Comparison of ENCODE assay signal across 8 cellular contexts in the genomic region with DNA sequence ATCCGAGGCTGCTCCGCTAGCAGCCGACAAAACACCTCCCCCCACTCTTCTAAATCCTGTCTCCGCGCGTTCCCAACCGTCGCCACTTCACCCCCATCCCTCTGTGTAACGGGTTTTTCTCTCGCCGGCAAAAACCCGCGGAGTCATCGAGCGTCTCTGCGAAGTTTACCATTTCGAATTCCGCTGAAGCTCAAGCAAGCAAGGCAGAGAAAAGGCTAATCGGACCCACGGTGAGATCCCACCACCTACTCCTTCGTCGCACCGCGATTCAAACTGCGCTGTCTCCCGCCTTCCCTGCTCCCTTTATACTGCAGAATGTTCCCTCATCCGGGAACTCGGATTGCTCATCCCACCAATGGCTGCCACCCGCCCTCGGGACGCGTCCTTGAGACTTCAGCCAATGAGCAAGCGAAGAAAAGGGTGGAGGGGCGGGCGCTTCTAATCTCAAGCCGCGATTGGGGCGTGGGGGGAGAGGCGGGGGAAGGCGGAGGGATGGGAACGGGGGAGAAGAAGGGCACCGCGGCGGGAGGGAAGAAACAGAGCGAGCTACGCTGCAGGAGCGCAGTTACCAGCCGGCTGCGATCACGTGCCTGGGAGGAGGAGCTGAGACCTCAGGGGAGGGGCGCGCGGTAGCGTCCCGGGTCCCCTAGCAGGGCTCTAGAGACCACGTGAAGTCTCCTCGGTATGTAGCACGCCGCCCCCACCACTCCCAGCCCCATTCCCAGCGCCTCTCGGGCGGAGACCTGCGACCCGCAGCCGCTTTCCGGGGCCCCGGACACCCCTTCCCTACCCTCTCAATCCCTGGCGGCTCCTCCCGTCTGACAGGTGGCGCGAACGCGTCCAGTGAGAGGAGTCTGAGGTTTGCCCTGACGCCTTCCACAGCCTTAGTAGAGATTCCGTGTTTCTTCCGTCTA. TPM values are rescaled to one million over a fixed set of nuclear protein-coding genes. Genes with fewer than 3 reads are reported as not detected.
DNase-seq lines count a peak whose midpoint lies in the region; ATAC-seq, FAIRE-seq and TF ChIP-seq lines count a peak whose summit lies in the region.

A gene (minus strand): TSS at position 277 of the 914 bp plus-strand sequence. CDS start 105 bp downstream, at position 172.

- H3K27me3 ChIP-seq in OCI-LY1 (ENCODE audit: insufficient read depth, low read length): no peaks in the 10 kb centered on the region
- H3K27me3 ChIP-seq in endothelial cell of umbilical vein (ENCODE audit: control insufficient read depth in 2 of 2, insufficient read depth in 2 of 2, low read length in 2 of 2): no peaks in the 10 kb centered on the region

- H4K20me1 ChIP-seq in OCI-LY1 (ENCODE audit: insufficient read depth, low read length) (no peaks in the 10 kb centered on the region), endothelial cell of umbilical vein (replicated peaks; ENCODE audit: control insufficient read depth, extremely low read depth, insufficient read depth, low read length) (no peaks in the 10 kb centered on the region)

- intact Hi-C loops in endothelial cell of umbilical vein (cut with micrococcal nuclease): loop anchor here (1.0 to 10.0 kb wide), 7 partner anchors 56 to 1397 kb away; a partner anchor contains a TSS

- no peaks in the 10 kb centered on the region for H3K9me2 ChIP-seq in OCI-LY1 (ENCODE audit: low read depth, low read length)

- peaks cover 25% of the 10 kb centered on the region for H3K36me3 ChIP-seq in OCI-LY1 (ENCODE audit: insufficient read depth, low read length)
- H3K36me3 ChIP-seq in endothelial cell of umbilical vein (ENCODE audit: control insufficient read depth in 2 of 2, extremely low read depth in 1 of 2, insufficient read depth in 2 of 2, low read length in 2 of 2): peaks cover 0 to 4% of the 10 kb centered on the region in 2 experiments

- peak; percentile 66 for ATAC-seq in GM21526 (IDR thresholded peaks at IDR 0.05; ENCODE audit: low FRiP score, unreplicated experiment)

- H3K9me3 Mint-ChIP-seq in mesothelial cell of epicardium: no peaks in the 10 kb centered on the region

- H2AFZ ChIP-seq in OCI-LY1 (ENCODE audit: low read length): peak within 1 kb of the TSS; percentile 56; the same call in 1 of the 2 replicates
- peak within 1 kb of the TSS; percentile 96 for H2AFZ ChIP-seq in endothelial cell of umbilical vein (ENCODE audit: low read depth, low read length)

- H3K9ac ChIP-seq in OCI-LY1 (ENCODE audit: low read length) (peak within 1 kb of the TSS; percentile 99), endothelial cell of umbilical vein (replicated peaks; ENCODE audit: extremely low read depth, insufficient read depth, low read length) (peak within 1 kb of the TSS; percentile 90)

- CTCF ChIA-PET in endothelial cell of umbilical vein (lab: Charles Lee): interaction anchor here (0.7 to 1.1 kb wide), 2 partner anchors 25 to 48 kb away, joined by 3 to 4 read pairs; no protein-coding TSS in a partner anchor

- no peak within 1 kb of the TSS for H3K27ac Mint-ChIP-seq in mesothelial cell of epicardium

- no TSS peak for BruUV-seq in endothelial cell of umbilical vein (replicated peaks; lab: Mats Ljungman, UMichigan)

- TF ChIP-seq CTCF in OCI-LY1 (IDR thresholded peaks at IDR 0.05; ENCODE audit: low read length): no peak
- no peak for TF ChIP-seq CTCF in endothelial cell of umbilical vein (IDR thresholded peaks at IDR 0.05; ENCODE audit: extremely low read depth in 1 of 2, insufficient read depth in 1 of 2, low read depth in 1 of 2, low read length in 2 of 2)
- no peak for TF ChIP-seq CTCF in mesothelial cell of epicardium (IDR thresholded peaks at IDR 0.05; ENCODE audit: unreplicated experiment)

- H3K9me3 ChIP-seq in OCI-LY1 (ENCODE audit: low read length) (no peaks in the 10 kb centered on the region), endothelial cell of umbilical vein (replicated peaks; ENCODE audit: control insufficient read depth, insufficient read depth, low read length) (no peaks in the 10 kb centered on the region)

- POLR2A ChIA-PET in endothelial cell of umbilical vein (lab: Charles Lee): interaction anchor here (0.6 to 1.4 kb wide), 5 partner anchors 9 to 788 kb away, joined by 3 to 8 read pairs (median 4); a partner anchor contains a TSS

- DNase-seq in DMS 273 (lab: John Stamatoyannopoulos, UW; ENCODE audit: unreplicated experiment) (peak; percentile 98), HuH-7 (ENCODE audit: low spot score) (peak; percentile 88), endothelial cell of umbilical vein (ENCODE audit: low read depth, low spot score) (peak; percentile 99), mesothelial cell of epicardium (ENCODE audit: low spot score in 2 of 2, unreplicated experiment in 2 of 2) (peak; percentile 96 to 97)
- peak; percentile 97 for DNase-seq in activated CD8-positive, alpha-beta memory T cell treated with anti-CD3 and anti-CD28 coated beads, Interleukin-2, amount 50 U/mL, for 4 hours
- DNase-seq in stimulated activated CD8-positive, alpha-beta memory T cell treated with anti-CD3 and anti-CD28 coated beads, Interleukin-15, amount 100 ng/mL, for 48 hours (ENCODE audit: low read depth in 2 of 2): peak; percentile 94 to 97

- no peak within 1 kb of the TSS for H3K4me3 Mint-ChIP-seq in mesothelial cell of epicardium

- no peaks in the 10 kb centered on the region for H3K9me1 ChIP-seq in endothelial cell of umbilical vein (replicated peaks; ENCODE audit: control insufficient read depth, extremely low read depth, insufficient read depth, low read length)

- H3K4me3 ChIP-seq in OCI-LY1 (ENCODE audit: low read depth, low read length, poor library complexity, severe bottlenecking) (peak within 1 kb of the TSS; percentile 99), endothelial cell of umbilical vein (replicated peaks in 1 of 3; ENCODE audit: insufficient read depth in 1 of 3, low read depth in 1 of 3, low read length in 3 of 3) (peak within 1 kb of the TSS; percentile 83 to 88 (median 87))

- H3K79me2 ChIP-seq in OCI-LY1 (ENCODE audit: insufficient read depth, low read length): peaks cover 19% of the 10 kb centered on the region
- H3K79me2 ChIP-seq in endothelial cell of umbilical vein (ENCODE audit: control insufficient read depth, insufficient read depth, low read length): peaks cover 35% of the 10 kb centered on the region

- H3K27me3 Mint-ChIP-seq in mesothelial cell of epicardium (ENCODE audit: low read depth): no peaks in the 10 kb centered on the region

- no peaks in the 10 kb centered on the region for H3K36me3 Mint-ChIP-seq in mesothelial cell of epicardium

- peak; percentile 98 for TF ChIP-seq POLR2A in endothelial cell of umbilical vein (IDR thresholded peaks at IDR 0.05; ENCODE audit: low read depth, low read length)

- dilution Hi-C loops in endothelial cell of umbilical vein (cut with MboI; ENCODE audit: extremely low pct_ligation_motif_present, low sequenced_read_pairs): no loop called here

- H3K4me2 ChIP-seq in OCI-LY1 (ENCODE audit: low read length) (peak within 1 kb of the TSS; percentile 96), endothelial cell of umbilical vein (ENCODE audit: insufficient read depth, low read length) (peak within 1 kb of the TSS; percentile 95)

- H3K27ac ChIP-seq in OCI-LY1 (ENCODE audit: low read depth, low read length, poor library complexity, severe bottlenecking): peak within 1 kb of the TSS; percentile 94
- peak within 1 kb of the TSS; percentile 75 for H3K27ac ChIP-seq in endothelial cell of umbilical vein (ENCODE audit: insufficient read depth, low read depth, low read length)

- H3K4me1 Mint-ChIP-seq in mesothelial cell of epicardium: peaks cover 13% of the 10 kb centered on the region

- H3F3A ChIP-seq in OCI-LY1 (ENCODE audit: insufficient read depth, low read length): peaks cover 10% of the 10 kb centered on the region

- FAIRE-seq in endothelial cell of umbilical vein (lab: Jason Lieb, UNC): peak; percentile 88

- H3K4me1 ChIP-seq in OCI-LY1 (ENCODE audit: insufficient read depth, low read length, severe bottlenecking) (peaks cover 37% of the 10 kb centered on the region), endothelial cell of umbilical vein (ENCODE audit: control insufficient read depth, extremely low read depth, insufficient read depth, low read length) (peaks cover 30% of the 10 kb centered on the region)

TF ChIP-seq in endothelial cell of umbilical vein, 7 proteins besides CTCF, POLR2A, EP300 and RAD21:
- TF ChIP-seq POLR2AphosphoS5 (IDR thresholded peaks at IDR 0.05; ENCODE audit: insufficient read depth, low read depth, low read length) (peak; percentile 98), FOS (IDR thresholded peaks at IDR 0.05; ENCODE audit: borderline replicate concordance, insufficient read depth, low read length) (no peak), EZH2 (IDR thresholded peaks at IDR 0.05; ENCODE audit: borderline replicate concordance, low read depth, low read length, severe bottlenecking) (no peak), MYC (IDR thresholded peaks at IDR 0.05; ENCODE audit: low read depth, low read length) (no peak), GATA2 (IDR thresholded peaks at IDR 0.05; ENCODE audit: insufficient read depth, insufficient read length, low read depth, low read length) (no peak), JUN (IDR thresholded peaks at IDR 0.05; ENCODE audit: borderline replicate concordance, insufficient read depth, insufficient read length, low read depth) (no peak)
- TF ChIP-seq, protein P1, sequence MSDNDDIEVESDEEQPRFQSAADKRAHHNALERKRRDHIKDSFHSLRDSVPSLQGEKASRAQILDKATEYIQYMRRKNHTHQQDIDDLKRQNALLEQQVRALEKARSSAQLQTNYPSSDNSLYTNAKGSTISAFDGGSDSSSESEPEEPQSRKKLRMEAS (IDR thresholded peaks at IDR 0.05; ENCODE audit: insufficient read depth, insufficient read length): peak; percentile 91

RNA-seq across cellular contexts. Expression of the gene that starts here (rescaled TPM):
- total RNA-seq in endothelial cell of umbilical vein: 682 and 704 TPM in 2 replicates
- polyA plus RNA-seq in endothelial cell of umbilical vein: 415 and 715 TPM in 2 replicates
- 690 and 735 TPM in 2 replicates for polyA plus RNA-seq in endothelial cell of umbilical vein (2011; cell fraction: cytosol; rRNA removed)
- polyA plus RNA-seq in endothelial cell of umbilical vein (2011; cell fraction: nucleus; rRNA removed): 301 and 439 TPM in 2 replicates
- polyA plus RNA-seq in endothelial cell of umbilical vein (2012): 371 and 961 TPM in 2 replicates
- 228 and 255 TPM in 2 replicates for polyA minus RNA-seq in endothelial cell of umbilical vein
- polyA minus RNA-seq in endothelial cell of umbilical vein (2011; cell fraction: cytosol; rRNA and poly(A)+ RNA removed): 202 TPM
- 73.2 and 85.6 TPM in 2 replicates for polyA minus RNA-seq in endothelial cell of umbilical vein (2011; cell fraction: nucleus; rRNA and poly(A)+ RNA removed)
- total RNA-seq in mesothelial cell of epicardium: 189 to 203 TPM (median 199 TPM) in 3 replicates

Comparison
In these comparisons a context has a peak if more than half of its experiments do, and no peak if none do; other contexts are left out.
1. Peak in every context shown above with its lines: DNase-seq, ATAC-seq, H3K4me3 ChIP-seq and H3K27ac ChIP-seq.